Comparison of ENCODE assay signal across 20 cellular contexts in genomic region chr7:77079112-77079511, GRCh38. TPM values are rescaled to one million over a fixed set of nuclear protein-coding genes. Genes with fewer than 3 reads are reported as not detected.
"Had no signal": no experiment of that assay in that cellular context is flagged by ENCODE, and none has a peak within 500 bp of the region (broad histone marks: within the 10 kb centered on the region; RNA-seq: fewer than 3 reads in every experiment).

No MANE protein-coding gene starts in this region.

RNA-seq across cellular contexts. Expression of gene SPDYE18, which starts 16.8 kb away (rescaled TPM):
- total RNA-seq: dermis blood vessel endothelial cell, hepatocyte, osteoblast, smooth muscle cell had no signal
- polyA plus RNA-seq: endothelial cell of umbilical vein had no signal

RNA-seq across cellular contexts. Expression of gene SPDYE17, which starts 47.0 kb away (rescaled TPM):
- total RNA-seq: dermis blood vessel endothelial cell; endothelial cell of umbilical vein; epithelial cell of proximal tubule; esophagus muscularis mucosa; fibroblast of lung; hepatocyte; kidney; liver; lung; mononuclear cell; natural killer cell treated with Interleukin-12 subunit alpha and Interleukin-12 subunit beta and Interleukin-15 and Interleukin-18, amount 100 ng/mL, for 72 hours; osteoblast; prostate gland; renal cortical epithelial cell; smooth muscle cell; subcutaneous adipose tissue; temporal lobe; thyroid gland; ureter; vagina had no signal
- polyA plus RNA-seq: endothelial cell of umbilical vein, fibroblast of lung, hepatocyte, liver, lung, smooth muscle cell had no signal
